Comparison of ENCODE assay signal across 19 cellular contexts in the genomic region with DNA sequence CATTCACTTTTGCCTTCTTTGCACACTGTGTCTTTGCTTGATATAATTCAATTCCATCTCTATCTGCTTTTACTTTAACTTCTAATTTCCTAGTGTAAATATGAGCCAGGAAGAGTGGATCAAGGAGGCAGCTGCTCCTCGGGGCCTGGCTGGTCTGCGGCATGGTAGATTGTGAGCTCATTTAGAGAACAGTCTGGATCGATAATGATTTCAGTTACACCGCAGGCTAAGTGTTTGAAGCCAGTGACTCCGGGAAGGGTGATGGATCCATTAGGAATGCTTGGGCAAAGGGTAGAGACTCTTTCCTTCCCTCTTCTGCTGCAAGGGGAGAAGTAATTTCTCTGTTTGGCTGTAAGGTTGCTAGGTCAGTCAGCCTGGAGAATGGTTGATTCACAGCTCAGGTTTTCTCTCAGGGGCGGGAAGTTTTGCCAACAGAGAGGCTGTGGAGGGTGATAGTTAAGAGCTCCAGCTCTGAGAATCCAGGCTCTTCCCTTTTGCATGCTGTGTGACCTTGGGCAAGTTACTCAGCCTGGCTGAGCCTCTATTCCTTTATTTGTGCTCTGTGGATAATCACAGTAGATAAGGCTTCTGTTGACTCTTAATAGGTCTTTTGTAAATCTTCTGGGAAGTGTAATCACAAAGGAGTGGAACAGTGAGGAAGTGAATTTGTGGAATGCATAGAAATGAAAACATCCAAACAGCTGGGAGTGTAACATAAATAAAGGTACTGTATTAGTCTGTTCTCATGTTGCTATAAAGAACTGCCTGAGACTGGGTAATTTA.
"Had no signal": no experiment of that assay in that cellular context is flagged by ENCODE, and none has a peak within 500 bp of the region (broad histone marks: within the 10 kb centered on the region; RNA-seq: fewer than 3 reads in every experiment).

No MANE protein-coding gene starts in this region.

- H3K36me3 Mint-ChIP-seq: naive B cell had no signal

- H3K27me3 Mint-ChIP-seq: activated naive CD8-positive, alpha-beta T cell treated with anti-CD3 and anti-CD28 coated beads, Interleukin-2, amount 50 U/mL, for 24 hours; dendritic cell treated with granulocyte-macrophage colony-stimulating factor and Interleukin-4, amounts not matched to agents 40 ng/mL and 50 ng/mL, for 4 days; naive B cell had no signal

- H3K79me2 ChIP-seq: hepatocyte, parathyroid adenoma had no signal

- H3K4me1 Mint-ChIP-seq: naive B cell had no signal

- H3K9ac ChIP-seq: parathyroid adenoma had no signal

- H3K4me1 ChIP-seq: left ventricle myocardium inferior, parathyroid adenoma, transverse colon had no signal

- H3K27ac ChIP-seq: hepatocyte, left ventricle myocardium inferior, parathyroid adenoma, transverse colon had no signal

- H3K36me3 ChIP-seq: left ventricle myocardium inferior, transverse colon had no signal

- H3K9me3 Mint-ChIP-seq: activated naive CD8-positive, alpha-beta T cell treated with anti-CD3 and anti-CD28 coated beads, Interleukin-2, amount 50 U/mL, for 24 hours; dendritic cell treated with granulocyte-macrophage colony-stimulating factor and Interleukin-4, amounts not matched to agents 40 ng/mL and 50 ng/mL, for 4 days; naive B cell had no signal

- H3K4me3 Mint-ChIP-seq: activated naive CD8-positive, alpha-beta T cell treated with anti-CD3 and anti-CD28 coated beads, Interleukin-2, amount 50 U/mL, for 24 hours; dendritic cell treated with granulocyte-macrophage colony-stimulating factor and Interleukin-4, amounts not matched to agents 40 ng/mL and 50 ng/mL, for 4 days had no signal

- H3K27me3 ChIP-seq: hepatocyte, transverse colon had no signal

- DNase-seq: activated naive CD4-positive, alpha-beta T cell; activated naive CD8-positive, alpha-beta T cell treated with anti-CD3 and anti-CD28 coated beads, Interleukin-2, amount 50 U/mL, for 24 hours; activated T-cell treated with anti-CD3 and anti-CD28 coated beads for 4 hours; aorta; effector memory CD4-positive, alpha-beta T cell; islet precursor cell; left ventricle myocardium inferior; naive B cell; small intestine; stimulated activated CD4-positive, alpha-beta T cell treated with anti-CD3 and anti-CD28 coated beads, Interleukin-4, amount 100 ng/mL, for 4 hours; stimulated activated CD8-positive, alpha-beta memory T cell treated with anti-CD3 and anti-CD28 coated beads, Interleukin-4, amount 100 ng/mL, for 48 hours; stimulated activated naive CD4-positive, alpha-beta T cell treated with Interleukin-2 at 50 U/mL for 16 hours; substantia nigra; transverse colon had no signal

- H3K4me3 ChIP-seq: hepatocyte, left ventricle myocardium inferior, transverse colon had no signal

- H3K27ac Mint-ChIP-seq: activated naive CD8-positive, alpha-beta T cell treated with anti-CD3 and anti-CD28 coated beads, Interleukin-2, amount 50 U/mL, for 24 hours; dendritic cell treated with granulocyte-macrophage colony-stimulating factor and Interleukin-4, amounts not matched to agents 40 ng/mL and 50 ng/mL, for 4 days; naive B cell had no signal

- FAIRE-seq: bronchial epithelial cell, small intestine had no signal

- H2AFZ ChIP-seq: hepatocyte, parathyroid adenoma had no signal

- ATAC-seq: activated CD4-positive, CD25-positive, alpha-beta regulatory T cell treated with anti-CD3 and anti-CD28 coated beads, Interleukin-2, amount 50 U/mL, for 24 hours; activated naive CD8-positive, alpha-beta T cell treated with anti-CD3 and anti-CD28 coated beads, Interleukin-2, amount 50 U/mL, for 24 hours had no signal

- H3K4me2 ChIP-seq: hepatocyte had no signal

- H3K9me3 ChIP-seq: left ventricle myocardium inferior, transverse colon had no signal
